In genomic region chr15:92418864-92419263, GRCh38 we compare ENCODE assay signal across 1 cellular context.
TF ChIP-seq lines count a peak whose summit lies in the region.

No MANE protein-coding gene starts in this region.

TF ChIP-seq in HCT116, 20 proteins besides CTCF, POLR2A, EP300 and RAD21 (continued from another document):
- no peak for TF ChIP-seq ZBTB33 (IDR thresholded peaks at IDR 0.05; ENCODE audit: extremely low read depth, insufficient replicate concordance, low read length)
- no peak for TF ChIP-seq ELF1 (IDR thresholded peaks at IDR 0.05; ENCODE audit: borderline replicate concordance, low read depth)
- no peak for TF ChIP-seq ZFX (IDR thresholded peaks at IDR 0.05)
- TF ChIP-seq EZH2phosphoT487 (IDR thresholded peaks at IDR 0.05; ENCODE audit: borderline replicate concordance): no peak
- TF ChIP-seq YY1 (IDR thresholded peaks at IDR 0.05; ENCODE audit: extremely low read depth, insufficient replicate concordance, low read depth, low read length): no peak
- TF ChIP-seq FOSL1 (IDR thresholded peaks at IDR 0.05; ENCODE audit: low read depth): no peak
- no peak for TF ChIP-seq TCF7L2 (IDR thresholded peaks at IDR 0.05; ENCODE audit: borderline replicate concordance, extremely low read depth, insufficient read depth, insufficient read length)
- TF ChIP-seq, protein P1, sequence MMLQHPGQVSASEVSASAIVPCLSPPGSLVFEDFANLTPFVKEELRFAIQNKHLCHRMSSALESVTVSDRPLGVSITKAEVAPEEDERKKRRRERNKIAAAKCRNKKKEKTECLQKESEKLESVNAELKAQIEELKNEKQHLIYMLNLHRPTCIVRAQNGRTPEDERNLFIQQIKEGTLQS (IDR thresholded peaks at IDR 0.05): no peak
- TF ChIP-seq ZNF274 (IDR thresholded peaks at IDR 0.05; ENCODE audit: low read depth, low read length): no peak
- no peak for TF ChIP-seq REST (IDR thresholded peaks at IDR 0.05; ENCODE audit: low read depth)
- no peak for TF ChIP-seq SP1 (IDR thresholded peaks at IDR 0.05; ENCODE audit: low read depth)
- no peak for TF ChIP-seq SIN3A (IDR thresholded peaks at IDR 0.05; ENCODE audit: low read depth)
- TF ChIP-seq JUND (IDR thresholded peaks at IDR 0.05): no peak
- no peak for TF ChIP-seq EZH2 (IDR thresholded peaks at IDR 0.05)
- no peak for TF ChIP-seq MAX (IDR thresholded peaks at IDR 0.05)
- no peak for TF ChIP-seq SRF (IDR thresholded peaks at IDR 0.05; ENCODE audit: low read depth)
